9 cellular contexts compared by ENCODE assay signal in the genomic region with DNA sequence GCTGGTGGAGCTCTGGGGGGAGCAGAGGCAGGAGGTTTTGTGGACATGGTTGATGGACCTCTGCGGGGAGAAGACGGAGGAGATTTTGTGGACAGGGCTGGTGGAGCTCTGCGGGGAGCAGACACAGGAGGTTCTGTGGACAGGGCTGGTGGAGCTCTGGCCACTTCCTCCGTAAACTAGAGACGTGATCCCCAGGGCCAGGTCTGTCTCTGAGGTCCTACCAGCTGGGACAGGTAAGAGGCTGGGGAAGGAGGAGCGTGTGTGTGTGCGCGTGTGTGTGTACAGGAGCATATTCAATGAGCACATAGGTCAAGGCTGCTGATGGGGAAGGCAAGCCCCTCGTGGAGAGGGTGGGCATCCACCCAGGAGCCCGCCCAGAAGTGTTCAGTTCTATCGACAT. TPM values are rescaled to one million over a fixed set of nuclear protein-coding genes. Genes with fewer than 3 reads are reported as not detected.
DNase-seq lines count a peak whose midpoint lies in the region; ATAC-seq and TF ChIP-seq lines count a peak whose summit lies in the region.
"Had no signal": no experiment of that assay in that cellular context is flagged by ENCODE, and none has a peak within 500 bp of the region (broad histone marks: within the 10 kb centered on the region; RNA-seq: fewer than 3 reads in every experiment).

No MANE protein-coding gene starts in this region.

- no peaks in the 10 kb centered on the region for H3K4me1 ChIP-seq in endodermal cell (ENCODE audit: control insufficient read depth, insufficient read depth, low read length)
- H3K4me1 ChIP-seq in muscle layer of duodenum (ENCODE audit: control insufficient read depth in 1 of 2, insufficient read depth in 2 of 2, low read length in 2 of 2), result peaks cover 0 to 14% of the 10 kb centered on the region in 2 donors
- peaks cover 2 to 69% (median 63%) of the 10 kb centered on the region in 5 donors for H3K4me1 ChIP-seq in subcutaneous abdominal adipose tissue (ENCODE audit: control insufficient read depth in 5 of 5, insufficient read depth in 5 of 5, low read length in 5 of 5)
- H3K4me1 ChIP-seq in CD4-positive, alpha-beta memory T cell (ENCODE audit: insufficient read depth, low read length), result peaks cover 49% of the 10 kb centered on the region
- H3K4me1 ChIP-seq in BE2C, result no peaks in the 10 kb centered on the region

- no peak for ATAC-seq in T-helper 17 cell

- no peaks in the 10 kb centered on the region for H3K36me3 ChIP-seq in endodermal cell (ENCODE audit: control insufficient read depth, insufficient read depth, low read length)
- no peaks in the 10 kb centered on the region for H3K36me3 ChIP-seq in muscle layer of duodenum (ENCODE audit: control insufficient read depth in 1 of 2, insufficient read depth in 2 of 2, low read length in 2 of 2)
- H3K36me3 ChIP-seq in subcutaneous abdominal adipose tissue (ENCODE audit: control insufficient read depth in 5 of 5, insufficient read depth in 5 of 5, low read length in 5 of 5), result peaks cover 0 to 6% (median 5%) of the 10 kb centered on the region in 5 donors
- no peaks in the 10 kb centered on the region for H3K36me3 ChIP-seq in CD4-positive, alpha-beta memory T cell (ENCODE audit: insufficient read depth, low read length)
- no peaks in the 10 kb centered on the region for H3K36me3 ChIP-seq in BE2C

- H3K9me3 ChIP-seq in T-helper 17 cell (ENCODE audit: control insufficient read depth, low read length, poor library complexity, severe bottlenecking), result no peaks in the 10 kb centered on the region
- no peaks in the 10 kb centered on the region for H3K9me3 ChIP-seq in endodermal cell (ENCODE audit: control insufficient read depth, low read length)
- H3K9me3 ChIP-seq in muscle layer of duodenum (ENCODE audit: control insufficient read depth in 1 of 2, low read length in 2 of 2), result no peaks in the 10 kb centered on the region
- H3K9me3 ChIP-seq in subcutaneous abdominal adipose tissue (ENCODE audit: control insufficient read depth in 5 of 5, low read length in 5 of 5), result no peaks in the 10 kb centered on the region
- H3K9me3 ChIP-seq in CD4-positive, alpha-beta memory T cell (ENCODE audit: control insufficient read depth in 1 of 2, low read length in 2 of 2), result no peaks in the 10 kb centered on the region
- no peaks in the 10 kb centered on the region for H3K9me3 ChIP-seq in BE2C

- POLR2A ChIA-PET in CD4-positive, alpha-beta memory T cell (lab: Charles Lee; ENCODE audit: partially characterized antibody), result no interaction called here

- H3K36me3 Mint-ChIP-seq in T-helper 17 cell (ENCODE audit: low read depth), result peaks cover 2% of the 10 kb centered on the region
- peaks cover 6% of the 10 kb centered on the region for H3K36me3 Mint-ChIP-seq in endodermal cell (ENCODE audit: low read depth)
- peaks cover 0 to 5% of the 10 kb centered on the region in 2 donors for H3K36me3 Mint-ChIP-seq in CD4-positive, alpha-beta memory T cell
- H3K36me3 Mint-ChIP-seq in immature natural killer cell, result peaks cover 0 to 9% (median 9%) of the 10 kb centered on the region in 3 donors

- peaks cover 12% of the 10 kb centered on the region for H3K4me1 Mint-ChIP-seq in T-helper 17 cell
- H3K4me1 Mint-ChIP-seq in endodermal cell, result peaks cover 28% of the 10 kb centered on the region
- H3K4me1 Mint-ChIP-seq in CD4-positive, alpha-beta memory T cell, result peaks cover 4 to 55% (median 35%) of the 10 kb centered on the region in 4 donors
- H3K4me1 Mint-ChIP-seq in immature natural killer cell, result peaks cover 22 to 53% of the 10 kb centered on the region in 2 donors

- no peak overlapping the region for H3K9ac ChIP-seq in endodermal cell (ENCODE audit: extremely low read depth, low read length, poor library complexity, severe bottlenecking)
- peak overlapping the region; percentile 3 to 77 (median 53) for H3K9ac ChIP-seq in subcutaneous abdominal adipose tissue (ENCODE audit: low read length in 5 of 5)

- WGBS in endodermal cell (ENCODE audit: insufficient coverage in 1 of 2, insufficient read length in 1 of 2), 2 experiments, result 88 to 95% methylated on average over 8 to 11 of the region's 11 CpGs

- H3K27ac ChIP-seq in endodermal cell (ENCODE audit: low read depth, low read length) (no peak overlapping the region), muscle layer of duodenum (ENCODE audit: low read length) (peak overlapping the region; percentile 10), subcutaneous abdominal adipose tissue (ENCODE audit: low read depth, low read length) (peak overlapping the region; percentile 74)
- H3K27ac ChIP-seq in CD4-positive, alpha-beta memory T cell (ENCODE audit: low read depth, low read length), result no peak overlapping the region

- CTCF ChIA-PET in CD4-positive, alpha-beta memory T cell (lab: Charles Lee; ENCODE audit: partially characterized antibody), result no interaction called here

- H3K27ac Mint-ChIP-seq in T-helper 17 cell (no peak overlapping the region), endodermal cell (no peak overlapping the region), immature natural killer cell (peak overlapping the region in 1 of 6 donors; percentile 2)
- no peak overlapping the region for H3K27ac Mint-ChIP-seq in CD4-positive, alpha-beta memory T cell

- TF ChIP-seq CTCF in endodermal cell (conservative IDR thresholded peaks at IDR 0.05) (no peak), BE2C (IDR thresholded peaks at IDR 0.05; ENCODE audit: low read depth, low read length) (no peak)

- H3K4me3 Mint-ChIP-seq in T-helper 17 cell (peak overlapping the region; percentile 53), endodermal cell (no peak overlapping the region), immature natural killer cell (no peak overlapping the region)
- peak overlapping the region in 3 of 8 donors; percentile 24 to 84 (median 67) for H3K4me3 Mint-ChIP-seq in CD4-positive, alpha-beta memory T cell

- DNase-seq in T-helper 17 cell (no peak), endodermal cell (peak; percentile 38), immature natural killer cell (no peak), BE2C (no peak)
- DNase-seq in CD4-positive, alpha-beta memory T cell, result no peak
- DNase-seq: Calu3, T-helper 9 cell had no signal

- H3K27me3 ChIP-seq in endodermal cell (ENCODE audit: control insufficient read depth, insufficient read depth, low read length, poor library complexity, severe bottlenecking) (no peaks in the 10 kb centered on the region), muscle layer of duodenum (ENCODE audit: low read depth, low read length) (no peaks in the 10 kb centered on the region), subcutaneous abdominal adipose tissue (ENCODE audit: control insufficient read depth in 5 of 5, insufficient read depth in 4 of 5, low read length in 5 of 5) (peaks cover 0 to 4% (median 0%) of the 10 kb centered on the region in 5 donors), BE2C (no peaks in the 10 kb centered on the region)
- no peaks in the 10 kb centered on the region for H3K27me3 ChIP-seq in CD4-positive, alpha-beta memory T cell (ENCODE audit: insufficient read depth, low read length)

- peaks cover 28% of the 10 kb centered on the region for H3K27me3 Mint-ChIP-seq in T-helper 17 cell
- no peaks in the 10 kb centered on the region for H3K27me3 Mint-ChIP-seq in endodermal cell (ENCODE audit: insufficient read depth)
- peaks cover 3% of the 10 kb centered on the region in 2 donors for H3K27me3 Mint-ChIP-seq in CD4-positive, alpha-beta memory T cell
- peaks cover 4 to 10% (median 6%) of the 10 kb centered on the region in 3 donors for H3K27me3 Mint-ChIP-seq in immature natural killer cell (ENCODE audit: low read depth in 3 of 3)

- intact Hi-C loops in CD4-positive, alpha-beta memory T cell (cut with micrococcal nuclease), result loop anchor here (10.0 kb wide), 1 partner anchor 53 kb away; no protein-coding TSS in a partner anchor

- H3K9me3 Mint-ChIP-seq in endodermal cell, result no peaks in the 10 kb centered on the region
- no peaks in the 10 kb centered on the region for H3K9me3 Mint-ChIP-seq in CD4-positive, alpha-beta memory T cell
- no peaks in the 10 kb centered on the region for H3K9me3 Mint-ChIP-seq in immature natural killer cell

- no peak overlapping the region for H3K4me3 ChIP-seq in endodermal cell (ENCODE audit: low read length)
- peak overlapping the region; percentile 37 to 48 for H3K4me3 ChIP-seq in muscle layer of duodenum (ENCODE audit: low read depth in 1 of 2, low read length in 2 of 2)
- H3K4me3 ChIP-seq in subcutaneous abdominal adipose tissue (ENCODE audit: low read depth in 1 of 5, low read length in 5 of 5), result peak overlapping the region; percentile 49 to 67 (median 56)
- H3K4me3 ChIP-seq in CD4-positive, alpha-beta memory T cell (ENCODE audit: low read length in 2 of 2), result no peak overlapping the region
- no peak overlapping the region for H3K4me3 ChIP-seq in BE2C (ENCODE audit: low read depth, low read length)

RNA-seq across cellular contexts. Expression of gene RPH3AL, which starts 20.6 kb away (rescaled TPM):
- total RNA-seq in T-helper 17 cell, result 1 to 10 TPM; 1.3 to 3.5 TPM
- 10 to 100 TPM; 14.7 to 16.9 TPM for total RNA-seq in endodermal cell
- 4.1 TPM for polyA plus RNA-seq in endodermal cell (2013, experiment 1 of 2)
- polyA plus RNA-seq in endodermal cell (2013, experiment 2 of 2), result 4.6 TPM
- total RNA-seq in CD4-positive, alpha-beta memory T cell, result 1 to 10 TPM; 4.4 to 5.9 TPM
- 1 to 10 TPM; 1.7 to 3.5 TPM for polyA plus RNA-seq in CD4-positive, alpha-beta memory T cell
- 10 to 100 TPM in 1 of 3 donors, 1 to 10 TPM in 2; 4.2 to 10.3 (median 4.5) TPM for polyA plus RNA-seq in immature natural killer cell
- polyA plus RNA-seq in BE2C (2012; ENCODE audit: insufficient read depth, insufficient read length, low read depth), result 1.7 TPM

Comparison
In these comparisons a context has a peak if more than half of its experiments do, and no peak if none do; other contexts are left out.
1. H3K27ac ChIP-seq: peak in muscle layer of duodenum (single experiment) and subcutaneous abdominal adipose tissue (single experiment); none in endodermal cell (single experiment) and CD4-positive, alpha-beta memory T cell (single experiment).
2. H3K4me3 ChIP-seq: peak in muscle layer of duodenum (2 of 2) and subcutaneous abdominal adipose tissue (5 of 5); none in endodermal cell (single experiment), CD4-positive, alpha-beta memory T cell (0 of 2) and BE2C (single experiment).